ENCODE assay signal across 8 cellular contexts in genomic region chr17:81222906-81223757, GRCh38. TPM values are rescaled to one million over a fixed set of nuclear protein-coding genes. Genes with fewer than 3 reads are reported as not detected.
DNase-seq lines count a peak whose midpoint lies in the region; ATAC-seq and TF ChIP-seq lines count a peak whose summit lies in the region.

Gene CEP131 (minus strand): TSS chr17:81222965. CDS start chr17:81220056, 2,909 bp downstream.

- no peaks in the 10 kb centered on the region for H3K36me3 ChIP-seq in KMS-11 (ENCODE audit: insufficient read depth)
- no peaks in the 10 kb centered on the region for H3K36me3 ChIP-seq in Panc1 (ENCODE audit: control insufficient read depth, insufficient read depth, low read length)
- H3K36me3 ChIP-seq in muscle layer of colon (ENCODE audit: insufficient read depth, low read length): no peaks in the 10 kb centered on the region

- peaks cover 21% of the 10 kb centered on the region for H3K4me1 Mint-ChIP-seq in activated T-cell treated with anti-CD3 and anti-CD28 coated beads, Interleukin-2, amount 50 U/mL, for 4 hours (ENCODE audit: low read depth)

- peak; percentile 93 for ATAC-seq in GM21786 (IDR thresholded peaks at IDR 0.05; ENCODE audit: unreplicated experiment)
- ATAC-seq in Panc1: peak; percentile 99
- ATAC-seq in activated T-cell treated with anti-CD3 and anti-CD28 coated beads, Interleukin-2, amount 50 U/mL, for 4 hours: peak; percentile 97 to 98
- peak; percentile 97 for ATAC-seq in esophagus mucosa

- H2AFZ ChIP-seq in KMS-11 (ENCODE audit: low read depth): peak within 1 kb of the TSS; percentile 97

- H3K4me3 Mint-ChIP-seq in activated T-cell treated with anti-CD3 and anti-CD28 coated beads, Interleukin-2, amount 50 U/mL, for 4 hours: peak within 1 kb of the TSS; percentile 80

- H3K9me3 ChIP-seq in Panc1 (ENCODE audit: control insufficient read depth, insufficient read depth, low read depth, low read length): no peaks in the 10 kb centered on the region
- no peaks in the 10 kb centered on the region for H3K9me3 ChIP-seq in muscle layer of colon (ENCODE audit: low read length)

- no peaks in the 10 kb centered on the region for H3K27me3 Mint-ChIP-seq in activated T-cell treated with anti-CD3 and anti-CD28 coated beads, Interleukin-2, amount 50 U/mL, for 4 hours (ENCODE audit: low read depth)

- no peaks in the 10 kb centered on the region for H3K9me3 Mint-ChIP-seq in activated T-cell treated with anti-CD3 and anti-CD28 coated beads, Interleukin-2, amount 50 U/mL, for 4 hours

- H3K79me2 ChIP-seq in KMS-11 (ENCODE audit: insufficient read depth, low read depth): no peaks in the 10 kb centered on the region

- peak within 1 kb of the TSS; percentile 76 for H3K4me2 ChIP-seq in KMS-11

- H3K9ac ChIP-seq in KMS-11 (peak within 1 kb of the TSS; percentile 57; the same call in 1 of the 2 replicates), muscle layer of colon (ENCODE audit: low read length) (peak within 1 kb of the TSS; percentile 61)

- H3K36me3 Mint-ChIP-seq in activated T-cell treated with anti-CD3 and anti-CD28 coated beads, Interleukin-2, amount 50 U/mL, for 4 hours (ENCODE audit: insufficient read depth): peaks cover under 1% of the 10 kb centered on the region

- CTCF ChIA-PET in Panc1 (lab: Charles Lee): interaction anchor here (0.6 to 1.2 kb wide), 5 partner anchors 23 to 351 kb away, joined by 4 to 17 read pairs (median 5); no protein-coding TSS in a partner anchor

- intact Hi-C loops in Panc1 (cut with micrococcal nuclease; ENCODE audit: unreplicated experiment): no loop called here

- DNase-seq in DMS53 treated with DMSO at 0.1 percent for 48 hours (lab: John Stamatoyannopoulos, UW; ENCODE audit: unreplicated experiment) (peak; percentile 94), Panc1 (ENCODE audit: low read depth, low spot score) (peak; percentile 77)
- DNase-seq in activated T-cell treated with anti-CD3 and anti-CD28 coated beads, Interleukin-2, amount 50 U/mL, for 4 hours: peak; percentile 100
- peak; percentile 99 to 100 for DNase-seq in stimulated activated CD8-positive, alpha-beta memory T cell treated with anti-CD3 and anti-CD28 coated beads, Interleukin-7, amount 100 ng/mL, for 1 hour (ENCODE audit: low read depth in 2 of 2)

- H3K4me3 ChIP-seq in KMS-11 (IDR thresholded peaks at IDR 0.05; ENCODE audit: insufficient read depth, low read depth, low read length) (no peak within 1 kb of the TSS), Panc1 (ENCODE audit: low read depth in 2 of 2, low read length in 2 of 2) (peak within 1 kb of the TSS; percentile 76 to 81), muscle layer of colon (ENCODE audit: low read depth in 1 of 2, low read length in 2 of 2) (peak within 1 kb of the TSS; percentile 65 to 89)

- POLR2A ChIA-PET in Panc1 (lab: Charles Lee): interaction anchor here (0.6 to 1.2 kb wide), 7 partner anchors 16 to 404 kb away, joined by 3 to 18 read pairs (median 4); partner anchors contain the start of genes NDUFAF8 and TEPSIN

- H3K27me3 ChIP-seq in KMS-11 (ENCODE audit: insufficient read depth, low read depth): no peaks in the 10 kb centered on the region
- H3K27me3 ChIP-seq in Panc1 (ENCODE audit: control insufficient read depth, insufficient read depth, low read length): no peaks in the 10 kb centered on the region
- H3K27me3 ChIP-seq in muscle layer of colon (ENCODE audit: control insufficient read depth in 1 of 2, insufficient read depth in 2 of 2, low read length in 2 of 2): no peaks in the 10 kb centered on the region

- no peaks in the 10 kb centered on the region for H4K20me1 ChIP-seq in KMS-11 (ENCODE audit: insufficient read depth)

- H3K4me1 ChIP-seq in KMS-11 (ENCODE audit: low read depth, poor library complexity, severe bottlenecking) (peaks cover 18% of the 10 kb centered on the region), Panc1 (ENCODE audit: control insufficient read depth, insufficient read depth, low read length) (peaks cover 13% of the 10 kb centered on the region), muscle layer of colon (ENCODE audit: insufficient read depth, low read length) (peaks cover 14% of the 10 kb centered on the region)

- TF ChIP-seq CTCF in KMS-11 (conservative IDR thresholded peaks at IDR 0.05; ENCODE audit: low read depth, low read length): no peak
- TF ChIP-seq CTCF in Panc1 (IDR thresholded peaks at IDR 0.05): no peak

- no TSS peak for BruUV-seq in Panc1 (replicated peaks; lab: Mats Ljungman, UMichigan)

- H3K27ac ChIP-seq in KMS-11 (no peak within 1 kb of the TSS), Panc1 (ENCODE audit: low read length) (peak within 1 kb of the TSS; percentile 80), muscle layer of colon (ENCODE audit: low read depth, low read length) (peak within 1 kb of the TSS; percentile 61)

- in situ Hi-C loops in Panc1 (cut with HindIII; ENCODE audit: low pct_unique_long_range_greater_than_20kb, low sequenced_read_pairs): no loop called here

RNA-seq across cellular contexts. Expression of gene CEP131, which starts in this region (rescaled TPM):
- total RNA-seq in Panc1 (2021; ENCODE audit: unreplicated experiment) (26.0 TPM), esophagus mucosa (2.7 TPM)
- polyA plus RNA-seq in Panc1 (2012; ENCODE audit: insufficient read length): 32.5 TPM
- 10 to 100 TPM; 12.3 to 12.8 (median 12.7) TPM for total RNA-seq in activated T-cell treated with anti-CD3 and anti-CD28 coated beads, Interleukin-2, amount 50 U/mL, for 4 hours
